Comparison of ENCODE assay signal across 23 cellular contexts in genomic region chr11:87057749-87058148, GRCh38. TPM values are rescaled to one million over a fixed set of nuclear protein-coding genes. Genes with fewer than 3 reads are reported as not detected.
DNase-seq lines count a peak whose midpoint lies in the region; ATAC-seq and TF ChIP-seq lines count a peak whose summit lies in the region.
"Had no signal": no experiment of that assay in that cellular context is flagged by ENCODE, and none has a peak within 500 bp of the region (broad histone marks: within the 10 kb centered on the region; RNA-seq: fewer than 3 reads in every experiment).

No MANE protein-coding gene starts in this region.

- H3K36me3 Mint-ChIP-seq in endodermal cell (ENCODE audit: low read depth) (peaks cover 21% of the 10 kb centered on the region), immature natural killer cell (peaks cover 0 to 3% (median 0%) of the 10 kb centered on the region in 3 donors)

- no peak overlapping the region for H3K9ac ChIP-seq in endodermal cell (ENCODE audit: extremely low read depth, low read length, poor library complexity, severe bottlenecking)

- H3K36me3 ChIP-seq in endodermal cell (ENCODE audit: control insufficient read depth, insufficient read depth, low read length): peaks cover 19% of the 10 kb centered on the region
- H3K36me3 ChIP-seq: SJSA1 had no signal

- TF ChIP-seq CTCF in VCaP (conservative IDR thresholded peaks at IDR 0.05) (no peak), endodermal cell (conservative IDR thresholded peaks at IDR 0.05) (no peak), GM10266 (IDR thresholded peaks at IDR 0.05; ENCODE audit: control insufficient read depth, insufficient read depth, low read depth, missing control alignments) (no peak)

- H3K4me3 ChIP-seq in endodermal cell (ENCODE audit: low read length): no peak overlapping the region
- H3K4me3 ChIP-seq: PC-9, SJSA1 had no signal

- peak overlapping the region; percentile 72 for H3K27ac Mint-ChIP-seq in endodermal cell
- H3K27ac Mint-ChIP-seq in immature natural killer cell: peak overlapping the region in 2 of 6 donors; percentile 6 to 65
- H3K27ac Mint-ChIP-seq: CD8-positive, alpha-beta T cell had no signal

- H3K9me3 Mint-ChIP-seq in endodermal cell (no peaks in the 10 kb centered on the region), immature natural killer cell (no peaks in the 10 kb centered on the region)
- H3K9me3 Mint-ChIP-seq: CD8-positive, alpha-beta T cell had no signal

- intact Hi-C loops in sciatic nerve (cut with DNase I): no loop called here

- ATAC-seq in sciatic nerve: peak; percentile 10
- ATAC-seq: CD8-positive, alpha-beta T cell; HCT116 had no signal

- peaks cover 8% of the 10 kb centered on the region for H3K4me1 Mint-ChIP-seq in endodermal cell
- H3K4me1 Mint-ChIP-seq in immature natural killer cell: peaks cover 9 to 41% of the 10 kb centered on the region in 2 donors

- no peaks in the 10 kb centered on the region for H3K27me3 ChIP-seq in endodermal cell (ENCODE audit: control insufficient read depth, insufficient read depth, low read length, poor library complexity, severe bottlenecking)
- H3K27me3 ChIP-seq: SJSA1 had no signal

- no peaks in the 10 kb centered on the region for H3K27me3 Mint-ChIP-seq in endodermal cell (ENCODE audit: insufficient read depth)
- H3K27me3 Mint-ChIP-seq in immature natural killer cell (ENCODE audit: low read depth in 3 of 3): peaks cover 0 to 1% (median 0%) of the 10 kb centered on the region in 3 donors

- H3K27ac ChIP-seq in VCaP: peak overlapping the region; percentile 33; the same call in 1 of the 2 replicates
- H3K27ac ChIP-seq in endodermal cell (ENCODE audit: low read depth, low read length): no peak overlapping the region
- H3K27ac ChIP-seq: PC-9, SJSA1 had no signal

- H3K4me1 ChIP-seq in endodermal cell (ENCODE audit: control insufficient read depth, insufficient read depth, low read length): no peaks in the 10 kb centered on the region
- H3K4me1 ChIP-seq: SJSA1 had no signal

- DNase-seq in endodermal cell (no peak), sciatic nerve (ENCODE audit: low spot score) (no peak), GF-D8 (lab: John Stamatoyannopoulos, UW) (no peak), NOMO-1 (lab: John Stamatoyannopoulos, UW; ENCODE audit: unreplicated experiment in 2 of 2) (no peak), GM10266 (ENCODE audit: extremely low spot score) (no peak), immature natural killer cell (no peak)
- DNase-seq: C1 segment of cervical spinal cord; CD8-positive, alpha-beta T cell; DMS 273 treated with DMSO at 0.1 percent for 48 hours; DMS79 treated with DMSO at 0.1 percent for 48 hours; Kasumi-1; NCI-H1092 treated with DMSO at 0.1 percent for 48 hours; NCI-H1436; NCI-H187 treated with DMSO at 0.1 percent for 48 hours; NCI-H2171 treated with DMSO at 0.1 percent for 48 hours; NCI-H524 treated with DMSO at 0.1 percent for 48 hours; NCI-H774; PC-9; Right ventricle myocardium superior; RPMI8226 had no signal

- peaks cover 8% of the 10 kb centered on the region for H3K9me3 ChIP-seq in endodermal cell (ENCODE audit: control insufficient read depth, low read length)
- H3K9me3 ChIP-seq: SJSA1 had no signal

- H3K4me3 Mint-ChIP-seq in endodermal cell (no peak overlapping the region), immature natural killer cell (no peak overlapping the region)
- H3K4me3 Mint-ChIP-seq: CD8-positive, alpha-beta T cell had no signal

RNA-seq across cellular contexts. Expression of gene TMEM135, which starts 20.0 kb away (rescaled TPM):
- 100 to 1,000 TPM; 111 to 113 TPM for total RNA-seq in endodermal cell
- polyA plus RNA-seq in endodermal cell (2013, experiment 1 of 2): 44.7 TPM
- 36.0 TPM for polyA plus RNA-seq in endodermal cell (2013, experiment 2 of 2)
- 35.7 TPM for total RNA-seq in sciatic nerve
- polyA plus RNA-seq in immature natural killer cell: 10 to 100 TPM in 2 of 3 donors, 1 to 10 TPM in 1; 7.3 to 20.2 (median 11.3) TPM
